In the genomic region with DNA sequence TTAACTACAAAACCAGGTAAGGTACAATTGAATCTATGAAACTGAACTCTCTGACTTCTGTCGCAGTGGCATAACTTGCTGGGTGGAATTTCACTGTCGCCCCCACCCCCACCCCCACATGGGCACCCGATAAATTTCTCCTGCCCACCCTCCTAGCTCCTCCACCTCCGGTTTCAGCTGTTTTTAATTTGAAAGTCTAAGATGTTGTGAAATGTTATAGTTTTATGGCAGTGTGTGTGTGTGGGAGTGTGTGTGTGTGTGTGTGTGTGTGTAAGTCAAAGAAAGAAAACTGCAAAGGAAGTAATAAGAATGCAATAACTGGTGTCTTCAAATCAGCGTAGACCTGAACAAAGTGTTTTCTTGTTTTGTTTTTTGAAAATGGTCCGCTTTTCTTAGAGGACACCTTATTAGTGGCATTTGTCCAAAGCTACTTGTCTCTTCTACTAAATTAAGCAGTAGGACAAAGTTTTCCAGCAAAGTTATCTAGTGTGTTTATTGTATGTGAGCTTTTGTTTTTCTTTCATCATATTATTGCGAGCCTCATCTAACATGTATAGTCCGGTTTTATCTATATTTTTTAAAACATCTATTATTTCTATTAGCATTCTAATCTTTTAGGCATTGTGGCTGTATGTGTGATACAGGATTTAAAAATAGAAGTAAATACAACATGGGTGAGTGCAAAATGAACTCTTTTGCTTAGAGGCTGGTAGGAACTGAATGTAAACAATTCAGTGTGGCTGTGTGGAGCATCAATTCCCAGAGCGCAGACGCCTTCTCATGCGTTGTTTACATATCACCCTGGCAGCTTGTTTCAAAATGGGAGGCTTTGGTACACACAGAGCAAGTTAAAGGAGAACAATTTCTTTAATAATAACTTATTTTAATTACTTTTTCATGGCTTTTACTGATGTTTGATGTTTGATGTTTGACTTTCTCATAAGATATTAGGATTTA, we compare ENCODE assay signal across 3 cellular contexts.
TF ChIP-seq lines count a peak whose summit lies in the region.

No MANE protein-coding gene starts in this region.

TF ChIP-seq in IMR-90, 13 proteins besides CTCF, POLR2A, EP300 and RAD21:
- TF ChIP-seq CEBPB (IDR thresholded peaks at IDR 0.05; ENCODE audit: low read depth, low read length) (peak; percentile 38; the same call in 1 of the 2 replicates), BHLHE40 (IDR thresholded peaks at IDR 0.05; ENCODE audit: low read depth, low read length) (peak; percentile 43; the same call in 1 of the 2 replicates), RCOR1 (IDR thresholded peaks at IDR 0.05; ENCODE audit: insufficient replicate concordance, low read length) (no peak), RFX5 (IDR thresholded peaks at IDR 0.05; ENCODE audit: low read depth, low read length) (no peak), SMC3 (IDR thresholded peaks at IDR 0.05; ENCODE audit: low read depth, low read length) (no peak)
- TF ChIP-seq, protein P1, sequence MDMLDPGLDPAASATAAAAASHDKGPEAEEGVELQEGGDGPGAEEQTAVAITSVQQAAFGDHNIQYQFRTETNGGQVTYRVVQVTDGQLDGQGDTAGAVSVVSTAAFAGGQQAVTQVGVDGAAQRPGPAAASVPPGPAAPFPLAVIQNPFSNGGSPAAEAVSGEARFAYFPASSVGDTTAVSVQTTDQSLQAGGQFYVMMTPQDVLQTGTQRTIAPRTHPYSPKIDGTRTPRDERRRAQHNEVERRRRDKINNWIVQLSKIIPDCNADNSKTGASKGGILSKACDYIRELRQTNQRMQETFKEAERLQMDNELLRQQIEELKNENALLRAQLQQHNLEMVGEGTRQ (IDR thresholded peaks at IDR 0.05; ENCODE audit: low read depth, low read length), result no peak

TF ChIP-seq in SK-N-SH, 30 proteins besides CTCF, POLR2A, EP300 and RAD21:
- TF ChIP-seq FOSL2 (IDR thresholded peaks at IDR 0.05; ENCODE audit: borderline replicate concordance, low read depth), result no peak
- TF ChIP-seq NRF1 (IDR thresholded peaks at IDR 0.05; ENCODE audit: low read depth, low read length), result no peak
- no peak for TF ChIP-seq RFX5 (IDR thresholded peaks at IDR 0.05; ENCODE audit: low read length)
- TF ChIP-seq GABPA (IDR thresholded peaks at IDR 0.05; ENCODE audit: low read depth), result no peak
- TF ChIP-seq TCF12 (IDR thresholded peaks at IDR 0.05), result no peak
- TF ChIP-seq SMC3 (IDR thresholded peaks at IDR 0.05; ENCODE audit: low read depth, low read length), result no peak

TF ChIP-seq in WTC11, 78 proteins besides CTCF, POLR2A, EP300 and RAD21:
- TF ChIP-seq, protein P2, sequence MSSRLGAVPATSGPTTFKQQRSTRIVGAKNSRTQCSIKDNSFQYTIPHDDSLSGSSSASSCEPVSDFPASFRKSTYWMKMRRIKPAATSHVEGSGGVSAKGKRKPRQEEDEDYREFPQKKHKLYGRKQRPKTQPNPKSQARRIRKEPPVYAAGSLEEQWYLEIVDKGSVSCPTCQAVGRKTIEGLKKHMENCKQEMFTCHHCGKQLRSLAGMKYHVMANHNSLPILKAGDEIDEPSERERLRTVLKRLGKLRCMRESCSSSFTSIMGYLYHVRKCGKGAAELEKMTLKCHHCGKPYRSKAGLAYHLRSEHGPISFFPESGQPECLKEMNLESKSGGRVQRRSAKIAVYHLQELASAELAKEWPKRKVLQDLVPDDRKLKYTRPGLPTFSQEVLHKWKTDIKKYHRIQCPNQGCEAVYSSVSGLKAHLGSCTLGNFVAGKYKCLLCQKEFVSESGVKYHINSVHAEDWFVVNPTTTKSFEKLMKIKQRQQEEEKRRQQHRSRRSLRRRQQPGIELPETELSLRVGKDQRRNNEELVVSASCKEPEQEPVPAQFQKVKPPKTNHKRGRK (CRISPR knock-in tag; IDR thresholded peaks at IDR 0.05; ENCODE audit: borderline replicate concordance), result no peak
- TF ChIP-seq CREB1 (CRISPR knock-in tag; IDR thresholded peaks at IDR 0.05) (no peak), ZNF121 (CRISPR knock-in tag; IDR thresholded peaks at IDR 0.05) (no peak), EMX1 (CRISPR knock-in tag; IDR thresholded peaks at IDR 0.05) (no peak), SP1 (CRISPR knock-in tag; conservative IDR thresholded peaks at IDR 0.05) (no peak), SOX15 (CRISPR knock-in tag; IDR thresholded peaks at IDR 0.05) (no peak), SMAD4 (CRISPR knock-in tag; IDR thresholded peaks at IDR 0.05) (no peak)
- TF ChIP-seq, protein P3, sequence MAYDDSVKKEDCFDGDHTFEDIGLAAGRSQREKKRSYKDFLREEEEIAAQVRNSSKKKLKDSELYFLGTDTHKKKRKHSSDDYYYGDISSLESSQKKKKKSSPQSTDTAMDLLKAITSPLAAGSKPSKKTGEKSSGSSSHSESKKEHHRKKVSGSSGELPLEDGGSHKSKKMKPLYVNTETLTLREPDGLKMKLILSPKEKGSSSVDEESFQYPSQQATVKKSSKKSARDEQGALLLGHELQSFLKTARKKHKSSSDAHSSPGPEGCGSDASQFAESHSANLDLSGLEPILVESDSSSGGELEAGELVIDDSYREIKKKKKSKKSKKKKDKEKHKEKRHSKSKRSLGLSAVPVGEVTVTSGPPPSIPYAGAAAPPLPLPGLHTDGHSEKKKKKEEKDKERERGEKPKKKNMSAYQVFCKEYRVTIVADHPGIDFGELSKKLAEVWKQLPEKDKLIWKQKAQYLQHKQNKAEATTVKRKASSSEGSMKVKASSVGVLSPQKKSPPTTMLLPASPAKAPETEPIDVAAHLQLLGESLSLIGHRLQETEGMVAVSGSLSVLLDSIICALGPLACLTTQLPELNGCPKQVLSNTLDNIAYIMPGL (CRISPR knock-in tag; IDR thresholded peaks at IDR 0.05), result no peak
- TF ChIP-seq, protein P4, sequence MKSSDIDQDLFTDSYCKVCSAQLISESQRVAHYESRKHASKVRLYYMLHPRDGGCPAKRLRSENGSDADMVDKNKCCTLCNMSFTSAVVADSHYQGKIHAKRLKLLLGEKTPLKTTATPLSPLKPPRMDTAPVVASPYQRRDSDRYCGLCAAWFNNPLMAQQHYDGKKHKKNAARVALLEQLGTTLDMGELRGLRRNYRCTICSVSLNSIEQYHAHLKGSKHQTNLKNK (CRISPR knock-in tag; IDR thresholded peaks at IDR 0.05), result no peak
- TF ChIP-seq, protein P5, sequence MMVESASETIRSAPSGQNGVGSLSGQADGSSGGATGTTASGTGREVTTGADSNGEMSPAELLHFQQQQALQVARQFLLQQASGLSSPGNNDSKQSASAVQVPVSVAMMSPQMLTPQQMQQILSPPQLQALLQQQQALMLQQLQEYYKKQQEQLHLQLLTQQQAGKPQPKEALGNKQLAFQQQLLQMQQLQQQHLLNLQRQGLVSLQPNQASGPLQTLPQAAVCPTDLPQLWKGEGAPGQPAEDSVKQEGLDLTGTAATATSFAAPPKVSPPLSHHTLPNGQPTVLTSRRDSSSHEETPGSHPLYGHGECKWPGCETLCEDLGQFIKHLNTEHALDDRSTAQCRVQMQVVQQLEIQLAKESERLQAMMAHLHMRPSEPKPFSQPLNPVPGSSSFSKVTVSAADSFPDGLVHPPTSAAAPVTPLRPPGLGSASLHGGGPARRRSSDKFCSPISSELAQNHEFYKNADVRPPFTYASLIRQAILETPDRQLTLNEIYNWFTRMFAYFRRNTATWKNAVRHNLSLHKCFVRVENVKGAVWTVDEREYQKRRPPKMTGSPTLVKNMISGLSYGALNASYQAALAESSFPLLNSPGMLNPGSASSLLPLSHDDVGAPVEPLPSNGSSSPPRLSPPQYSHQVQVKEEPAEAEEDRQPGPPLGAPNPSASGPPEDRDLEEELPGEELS (CRISPR knock-in tag; IDR thresholded peaks at IDR 0.05), result no peak
- TF ChIP-seq, protein P6, sequence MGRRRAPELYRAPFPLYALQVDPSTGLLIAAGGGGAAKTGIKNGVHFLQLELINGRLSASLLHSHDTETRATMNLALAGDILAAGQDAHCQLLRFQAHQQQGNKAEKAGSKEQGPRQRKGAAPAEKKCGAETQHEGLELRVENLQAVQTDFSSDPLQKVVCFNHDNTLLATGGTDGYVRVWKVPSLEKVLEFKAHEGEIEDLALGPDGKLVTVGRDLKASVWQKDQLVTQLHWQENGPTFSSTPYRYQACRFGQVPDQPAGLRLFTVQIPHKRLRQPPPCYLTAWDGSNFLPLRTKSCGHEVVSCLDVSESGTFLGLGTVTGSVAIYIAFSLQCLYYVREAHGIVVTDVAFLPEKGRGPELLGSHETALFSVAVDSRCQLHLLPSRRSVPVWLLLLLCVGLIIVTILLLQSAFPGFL (CRISPR knock-in tag; IDR thresholded peaks at IDR 0.05; ENCODE audit: borderline replicate concordance), result no peak
